Comparison of ENCODE assay signal across 8 cellular contexts in genomic region chr1:109425391-109425790, GRCh38. TPM values are rescaled to one million over a fixed set of nuclear protein-coding genes. Genes with fewer than 3 reads are reported as not detected.
DNase-seq lines count a peak whose midpoint lies in the region; ATAC-seq and TF ChIP-seq lines count a peak whose summit lies in the region.

No MANE protein-coding gene starts in this region.

- no peak overlapping the region for H2BK120ac ChIP-seq in H9 (ENCODE audit: low read depth, low read length, poor library complexity, severe bottlenecking)

- no peaks in the 10 kb centered on the region for H3K27me3 ChIP-seq in ACC112 (ENCODE audit: insufficient read depth, low read length)
- H3K27me3 ChIP-seq in H9 (ENCODE audit: insufficient read depth, low read length): no peaks in the 10 kb centered on the region
- no peaks in the 10 kb centered on the region for H3K27me3 ChIP-seq in gastrocnemius medialis

- H3K79me2 ChIP-seq in ACC112 (ENCODE audit: control insufficient read depth, insufficient read depth, low read length, unreplicated experiment) (peaks cover 59% of the 10 kb centered on the region), H9 (ENCODE audit: insufficient read depth, low read length) (peaks cover 18% of the 10 kb centered on the region; the same call in 1 of the 2 replicates)

- H3K4me3 ChIP-seq in ACC112 (ENCODE audit: low read depth, low read length) (peak overlapping the region; percentile 92), foreskin fibroblast (ENCODE audit: low read depth in 1 of 2, low read length in 2 of 2) (peak overlapping the region; percentile 59 to 76), gastrocnemius medialis (peak overlapping the region; percentile 86 to 90 (median 88))

- H3K56ac ChIP-seq in H9 (ENCODE audit: insufficient read length, low read depth, low read length): no peak overlapping the region

- no peak overlapping the region for H2BK15ac ChIP-seq in H9 (ENCODE audit: low read depth, low read length)

- H3T11ph ChIP-seq in H9 (ENCODE audit: low read length): no peak overlapping the region

- DNase-seq in H9 (no peak), foreskin fibroblast (no peak), gastrocnemius medialis (no peak), GM19238 (ENCODE audit: insufficient read length, low spot score) (no peak), NCI-H1436 treated with DMSO at 0.1 percent for 48 hours (lab: John Stamatoyannopoulos, UW) (no peak)
- DNase-seq in T-helper 2 cell treated with Interferon-gamma antibody and Interleukin-4, amounts not matched to agents 5 μg/mL and 100 μg/mL, for 36 hours (ENCODE audit: low spot score): no peak

- no peak overlapping the region for H4K91ac ChIP-seq in H9 (ENCODE audit: insufficient read length, low read depth, low read length)

- H3K9ac ChIP-seq in H9 (ENCODE audit: extremely low read depth, insufficient read length, low read length): peak overlapping the region; percentile 73

- no peak overlapping the region for H3K4ac ChIP-seq in H9 (ENCODE audit: low read depth, low read length)

- no peak overlapping the region for H4K8ac ChIP-seq in H9 (replicated peaks; ENCODE audit: insufficient read length, low read depth, low read length)

- no peak overlapping the region for H4K5ac ChIP-seq in H9 (ENCODE audit: insufficient read length, low read depth, low read length)

- H3K18ac ChIP-seq in H9 (ENCODE audit: insufficient read length, low read depth, low read length): no peak overlapping the region

- ATAC-seq in gastrocnemius medialis (no peak), HG03460 (IDR thresholded peaks at IDR 0.05; ENCODE audit: unreplicated experiment) (no peak)

- peak overlapping the region in 2 of 3 experiments; percentile 75 to 97; a peak in 3 of 7 replicates for H3K27ac Mint-ChIP-seq in H9
- peak overlapping the region; percentile 98 for H3K27ac Mint-ChIP-seq in T-helper 2 cell treated with Interferon-gamma antibody and Interleukin-4, amounts not matched to agents 5 μg/mL and 100 μg/mL, for 36 hours

- H3K36me3 ChIP-seq in ACC112 (ENCODE audit: insufficient read depth, low read length) (peaks cover 7% of the 10 kb centered on the region; the same call in 1 of the 2 replicates), gastrocnemius medialis (peaks cover 0 to 13% of the 10 kb centered on the region in 2 donors)

- H3K27me3 Mint-ChIP-seq in H9 (ENCODE audit: low read depth): no peaks in the 10 kb centered on the region
- no peaks in the 10 kb centered on the region for H3K27me3 Mint-ChIP-seq in T-helper 2 cell treated with Interferon-gamma antibody and Interleukin-4, amounts not matched to agents 5 μg/mL and 100 μg/mL, for 36 hours (ENCODE audit: low read depth)

- peaks cover 18 to 21% of the 10 kb centered on the region in 2 experiments for H3K4me1 Mint-ChIP-seq in H9
- H3K4me1 Mint-ChIP-seq in T-helper 2 cell treated with Interferon-gamma antibody and Interleukin-4, amounts not matched to agents 5 μg/mL and 100 μg/mL, for 36 hours (ENCODE audit: low read depth): peaks cover 29% of the 10 kb centered on the region

- H3K4me1 ChIP-seq in ACC112 (ENCODE audit: control insufficient read depth, insufficient read depth, low read length, unreplicated experiment) (peaks cover 20% of the 10 kb centered on the region), H9 (ENCODE audit: insufficient read depth, low read length) (no peaks in the 10 kb centered on the region; the same call in 1 of the 2 replicates), gastrocnemius medialis (peaks cover 35 to 42% of the 10 kb centered on the region in 2 donors)

- WGBS in H9 (ENCODE audit: extremely low coverage, insufficient read length, low lambda C conversion rate): no CpG with 5 or more reads among the region's 4 CpGs

- H3K4me2 ChIP-seq in H9 (ENCODE audit: insufficient read depth, insufficient read length, low read length): peak overlapping the region; percentile 75

- in situ Hi-C loops in gastrocnemius medialis (cut with MboI; ENCODE audit: low sequenced_read_pairs in 4 of 4): no loop called here

- H3K4me3 Mint-ChIP-seq in H9: peak overlapping the region; percentile 93 to 96
- peak overlapping the region; percentile 95 for H3K4me3 Mint-ChIP-seq in T-helper 2 cell treated with Interferon-gamma antibody and Interleukin-4, amounts not matched to agents 5 μg/mL and 100 μg/mL, for 36 hours

- TF ChIP-seq CTCF in H9 (conservative IDR thresholded peaks at IDR 0.05) (no peak), foreskin fibroblast (IDR thresholded peaks at IDR 0.05; ENCODE audit: low read depth, low read length) (no peak), gastrocnemius medialis (IDR thresholded peaks at IDR 0.05 in 4 of 5, conservative IDR thresholded peaks at IDR 0.05 in 1 of 5) (no peak)

- no peak overlapping the region for H3K14ac ChIP-seq in H9 (ENCODE audit: insufficient read depth, low read length)

- no peak overlapping the region for H2BK20ac ChIP-seq in H9 (ENCODE audit: low read depth, low read length, poor library complexity, severe bottlenecking)

- H3K9me3 Mint-ChIP-seq in H9: no peaks in the 10 kb centered on the region
- H3K9me3 Mint-ChIP-seq in T-helper 2 cell treated with Interferon-gamma antibody and Interleukin-4, amounts not matched to agents 5 μg/mL and 100 μg/mL, for 36 hours: no peaks in the 10 kb centered on the region

- H4K20me1 ChIP-seq in H9 (ENCODE audit: control insufficient read depth, insufficient read depth, insufficient read length): no peaks in the 10 kb centered on the region

- H3K23ac ChIP-seq in H9 (ENCODE audit: insufficient read length, low read depth, low read length): no peak overlapping the region

- TF ChIP-seq POLR2A in gastrocnemius medialis (IDR thresholded peaks at IDR 0.05): no peak

- H2AFZ ChIP-seq in ACC112 (ENCODE audit: low read length, unreplicated experiment) (peak overlapping the region; percentile 33), H9 (ENCODE audit: low read length) (no peak overlapping the region)

- peaks cover 2% of the 10 kb centered on the region for H3K23me2 ChIP-seq in H9 (ENCODE audit: insufficient read length, low read depth, low read length, poor library complexity, severe bottlenecking)

- H2AK5ac ChIP-seq in H9 (ENCODE audit: insufficient read length, low read length): no peak overlapping the region

- H3K27ac ChIP-seq in ACC112 (ENCODE audit: low read depth, low read length) (peak overlapping the region; percentile 86), H9 (ENCODE audit: insufficient read length, low read depth, low read length) (no peak overlapping the region), gastrocnemius medialis (peak overlapping the region; percentile 89 to 97 (median 95))

- H2BK12ac ChIP-seq in H9 (ENCODE audit: insufficient read length, low read depth, low read length): no peak overlapping the region

- no peaks in the 10 kb centered on the region for H3K79me1 ChIP-seq in H9 (ENCODE audit: insufficient read depth, low read depth, low read length, poor library complexity, severe bottlenecking)

- H3K36me3 Mint-ChIP-seq in H9 (ENCODE audit: insufficient read depth in 1 of 3, low read depth in 3 of 3): peaks cover 5 to 18% (median 14%) of the 10 kb centered on the region in 3 experiments; a peak in 6 of 7 replicates
- peaks cover 31% of the 10 kb centered on the region for H3K36me3 Mint-ChIP-seq in T-helper 2 cell treated with Interferon-gamma antibody and Interleukin-4, amounts not matched to agents 5 μg/mL and 100 μg/mL, for 36 hours (ENCODE audit: low read depth)

- no peak overlapping the region for H2BK5ac ChIP-seq in H9 (ENCODE audit: insufficient read length, low read length)

- intact Hi-C loops in gastrocnemius medialis (cut with DNase I; ENCODE audit: low total_unique reads): loop anchor here (5.0 kb wide), 1 partner anchor 107 kb away; no protein-coding TSS in a partner anchor

- H3K9me3 ChIP-seq in H9 (ENCODE audit: control insufficient read depth, low read depth, low read length) (no peaks in the 10 kb centered on the region), gastrocnemius medialis (no peaks in the 10 kb centered on the region)

RNA-seq across cellular contexts. Expression of gene PSMA5, which starts 0.9 kb away (rescaled TPM):
- 133 and 136 TPM in 2 replicates for total RNA-seq in H9 (2021)
- 10 to 100 TPM; 63.5 to 82.5 (median 78.2) TPM for total RNA-seq in gastrocnemius medialis

RNA-seq across cellular contexts. Expression of gene SORT1, which starts 27.7 kb away (rescaled TPM):
- total RNA-seq in H9 (2021) (41.5 and 47.9 TPM in 2 replicates), gastrocnemius medialis (100 to 1,000 TPM in 3 of 4 donors, 10 to 100 TPM in 1; 93.7 to 226 (median 190) TPM)

RNA-seq across cellular contexts. Expression of gene SYPL2, which starts 41.0 kb away (rescaled TPM):
- total RNA-seq in H9 (2021): 2.5 and 2.6 TPM in 2 replicates
- total RNA-seq in gastrocnemius medialis: 100 to 1,000 TPM in 1 of 4 donors, 10 to 100 TPM in 3; 15.7 to 127 (median 83.7) TPM

RNA-seq across cellular contexts. Expression of gene ATXN7L2, which starts 58.3 kb away (rescaled TPM):
- 17.3 TPM in 2 replicates for total RNA-seq in H9 (2021)
- total RNA-seq in gastrocnemius medialis: 10 to 100 TPM in 1 of 4 donors, 1 to 10 TPM in 3; 2.1 to 12.1 (median 6.5) TPM
